ENCODE assay signal across 31 cellular contexts in the genomic region with DNA sequence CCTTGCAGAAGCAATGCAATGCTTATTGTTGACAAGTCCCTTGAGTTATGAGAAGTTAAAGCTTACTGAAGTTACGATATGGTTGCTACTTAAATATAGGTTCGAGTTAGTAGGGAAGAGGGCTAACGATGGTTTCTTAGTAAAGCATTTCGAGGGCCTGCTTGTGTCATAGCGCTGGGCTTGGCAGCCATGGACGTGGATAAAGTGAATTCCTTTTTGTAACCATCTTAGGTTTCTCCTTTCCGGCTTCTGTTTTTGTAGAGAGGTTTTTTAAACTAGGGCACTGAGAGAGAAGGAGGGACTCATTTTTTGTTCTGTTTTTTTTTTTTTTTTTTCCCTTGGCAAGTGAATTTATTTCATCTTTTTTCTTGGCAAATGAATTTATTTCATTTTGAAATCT.
"Had no signal": no experiment of that assay in that cellular context is flagged by ENCODE, and none has a peak within 500 bp of the region (broad histone marks: within the 10 kb centered on the region; RNA-seq: fewer than 3 reads in every experiment).

No MANE protein-coding gene starts in this region.

- H3K4me3 Mint-ChIP-seq: activated B cell treated with CpG ODN at 0.5 μM for 24 hours; activated CD4-positive, alpha-beta memory T cell treated with anti-CD3 and anti-CD28 coated beads, Interleukin-2, amount 10 ng/mL, durations not matched to agents 7 days and 5 days; activated CD8-positive, alpha-beta memory T cell treated with anti-CD3 and anti-CD28 coated beads, Interleukin-2, amount 10 ng/mL, durations not matched to agents 7 days and 5 days; activated naive CD4-positive, alpha-beta T cell treated with anti-CD3 and anti-CD28 coated beads, Interleukin-2, amount 10 ng/mL, durations not matched to agents 7 days and 5 days; activated naive CD8-positive, alpha-beta T cell; activated naive CD8-positive, alpha-beta T cell treated with anti-CD3 and anti-CD28 coated beads, Interleukin-2, amount 50 U/mL, for 24 hours; central memory CD8-positive, alpha-beta T cell; T-helper 1 cell treated with Interleukin-12 subunit alpha and Interleukin-12 subunit beta and Interleukin-4 antibody, amounts not matched to agents 30 μg/mL and 1 μg/mL, for 36 hours; T-helper 2 cell treated with Interferon-gamma antibody and Interleukin-4, amounts not matched to agents 5 μg/mL and 100 μg/mL, for 36 hours had no signal

- H3K36me3 ChIP-seq: cardiac muscle cell, SJCRH30 had no signal

- H3K27me3 ChIP-seq: SJCRH30 had no signal

- H3K4me3 ChIP-seq: cardiac muscle cell, SJCRH30, SK-N-MC had no signal

- DNase-seq: activated B cell treated with CpG ODN at 0.5 μM for 24 hours; activated CD4-positive, alpha-beta memory T cell treated with anti-CD3 and anti-CD28 coated beads, Interleukin-2, amount 10 ng/mL, durations not matched to agents 7 days and 5 days; activated CD4-positive, alpha-beta T cell treated with anti-CD3 and anti-CD28 coated beads for 1 hour; activated CD4-positive, alpha-beta T cell treated with anti-CD3 and anti-CD28 coated beads for 48 hours; activated CD8-positive, alpha-beta memory T cell treated with anti-CD3 and anti-CD28 coated beads for 24 hours; activated CD8-positive, alpha-beta memory T cell treated with anti-CD3 and anti-CD28 coated beads, Interleukin-2, amount 10 ng/mL, durations not matched to agents 7 days and 5 days; activated CD8-positive, alpha-beta memory T cell treated with anti-CD3 and anti-CD28 coated beads, Interleukin-2, amount 50 U/mL, for 48 hours; activated effector memory CD4-positive, alpha-beta T cell treated with Interleukin-2 at 50 U/mL for 16 hours; activated naive CD4-positive, alpha-beta T cell treated with anti-CD3 and anti-CD28 coated beads, Interleukin-2, amount 10 ng/mL, durations not matched to agents 7 days and 5 days; activated naive CD8-positive, alpha-beta T cell treated with anti-CD3 and anti-CD28 coated beads, Interleukin-2, amount 50 U/mL, for 24 hours; activated T-cell treated with anti-CD3 and anti-CD28 coated beads, Interleukin-2, amount 50 U/mL, for 48 hours; anterior cingulate cortex; Kasumi-1; KG1; MM.1S; MV-4-11; NCI-H1092; NCI-H1436 treated with DMSO at 0.1 percent for 48 hours; NCI-H1694 treated with DMSO at 0.1 percent for 48 hours; NCI-H2029; NCI-H345; NCI-H524 treated with DMSO at 0.1 percent for 48 hours; SHP77; SJCRH30 had no signal

- H3K27ac Mint-ChIP-seq: activated B cell treated with CpG ODN at 0.5 μM for 24 hours; activated CD4-positive, alpha-beta memory T cell treated with anti-CD3 and anti-CD28 coated beads, Interleukin-2, amount 10 ng/mL, durations not matched to agents 7 days and 5 days; activated CD8-positive, alpha-beta memory T cell treated with anti-CD3 and anti-CD28 coated beads, Interleukin-2, amount 10 ng/mL, durations not matched to agents 7 days and 5 days; activated naive CD4-positive, alpha-beta T cell treated with anti-CD3 and anti-CD28 coated beads, Interleukin-2, amount 10 ng/mL, durations not matched to agents 7 days and 5 days; activated naive CD8-positive, alpha-beta T cell; activated naive CD8-positive, alpha-beta T cell treated with anti-CD3 and anti-CD28 coated beads, Interleukin-2, amount 50 U/mL, for 24 hours; T-helper 1 cell treated with Interleukin-12 subunit alpha and Interleukin-12 subunit beta and Interleukin-4 antibody, amounts not matched to agents 30 μg/mL and 1 μg/mL, for 36 hours; T-helper 2 cell treated with Interferon-gamma antibody and Interleukin-4, amounts not matched to agents 5 μg/mL and 100 μg/mL, for 36 hours had no signal

- H3K9me3 ChIP-seq: SJCRH30 had no signal

- ATAC-seq: activated CD8-positive, alpha-beta memory T cell treated with anti-CD3 and anti-CD28 coated beads, Interleukin-2, amount 10 ng/mL, durations not matched to agents 7 days and 5 days; activated naive CD8-positive, alpha-beta T cell treated with anti-CD3 and anti-CD28 coated beads, Interleukin-2, amount 50 U/mL, for 24 hours; Panc1 had no signal

- H3K4me1 Mint-ChIP-seq: activated B cell treated with CpG ODN at 0.5 μM for 24 hours; activated CD4-positive, alpha-beta memory T cell treated with anti-CD3 and anti-CD28 coated beads, Interleukin-2, amount 10 ng/mL, durations not matched to agents 7 days and 5 days; activated CD8-positive, alpha-beta memory T cell treated with anti-CD3 and anti-CD28 coated beads, Interleukin-2, amount 10 ng/mL, durations not matched to agents 7 days and 5 days; activated naive CD4-positive, alpha-beta T cell treated with anti-CD3 and anti-CD28 coated beads, Interleukin-2, amount 10 ng/mL, durations not matched to agents 7 days and 5 days; central memory CD8-positive, alpha-beta T cell had no signal

- H3K27ac ChIP-seq: cardiac muscle cell, SJCRH30, SK-N-MC had no signal

- H3K9me3 Mint-ChIP-seq: activated B cell treated with CpG ODN at 0.5 μM for 24 hours; activated CD4-positive, alpha-beta memory T cell treated with anti-CD3 and anti-CD28 coated beads, Interleukin-2, amount 10 ng/mL, durations not matched to agents 7 days and 5 days; activated naive CD4-positive, alpha-beta T cell treated with anti-CD3 and anti-CD28 coated beads, Interleukin-2, amount 10 ng/mL, durations not matched to agents 7 days and 5 days; activated naive CD8-positive, alpha-beta T cell treated with anti-CD3 and anti-CD28 coated beads, Interleukin-2, amount 50 U/mL, for 24 hours; central memory CD8-positive, alpha-beta T cell; T-helper 1 cell treated with Interleukin-12 subunit alpha and Interleukin-12 subunit beta and Interleukin-4 antibody, amounts not matched to agents 30 μg/mL and 1 μg/mL, for 36 hours; T-helper 2 cell treated with Interferon-gamma antibody and Interleukin-4, amounts not matched to agents 5 μg/mL and 100 μg/mL, for 36 hours had no signal

- H3K36me3 Mint-ChIP-seq: activated CD8-positive, alpha-beta memory T cell treated with anti-CD3 and anti-CD28 coated beads, Interleukin-2, amount 10 ng/mL, durations not matched to agents 7 days and 5 days; activated naive CD4-positive, alpha-beta T cell treated with anti-CD3 and anti-CD28 coated beads, Interleukin-2, amount 10 ng/mL, durations not matched to agents 7 days and 5 days; activated naive CD8-positive, alpha-beta T cell had no signal

- H3K27me3 Mint-ChIP-seq: activated B cell treated with CpG ODN at 0.5 μM for 24 hours; activated CD4-positive, alpha-beta memory T cell treated with anti-CD3 and anti-CD28 coated beads, Interleukin-2, amount 10 ng/mL, durations not matched to agents 7 days and 5 days; activated CD8-positive, alpha-beta memory T cell treated with anti-CD3 and anti-CD28 coated beads, Interleukin-2, amount 10 ng/mL, durations not matched to agents 7 days and 5 days; activated naive CD4-positive, alpha-beta T cell treated with anti-CD3 and anti-CD28 coated beads, Interleukin-2, amount 10 ng/mL, durations not matched to agents 7 days and 5 days; central memory CD8-positive, alpha-beta T cell had no signal
